Comparison of ENCODE assay signal across 9 cellular contexts in genomic region chr10:80504897-80505465, GRCh38. TPM values are rescaled to one million over a fixed set of nuclear protein-coding genes. Genes with fewer than 3 reads are reported as not detected.
DNase-seq lines count a peak whose midpoint lies in the region; ATAC-seq and TF ChIP-seq lines count a peak whose summit lies in the region.
"Had no signal": no experiment of that assay in that cellular context is flagged by ENCODE, and none has a peak within 500 bp of the region (broad histone marks: within the 10 kb centered on the region; RNA-seq: fewer than 3 reads in every experiment).

No MANE protein-coding gene starts in this region.

- no peaks in the 10 kb centered on the region for H3K27me3 ChIP-seq in HL-60 (ENCODE audit: insufficient read depth, poor library complexity, severe bottlenecking)
- no peaks in the 10 kb centered on the region for H3K27me3 ChIP-seq in adipocyte (replicated peaks; ENCODE audit: control insufficient read depth, insufficient read depth, low read length)
- H3K27me3 ChIP-seq in iPS-20b (ENCODE audit: insufficient read depth, low read length), result no peaks in the 10 kb centered on the region
- no peaks in the 10 kb centered on the region for H3K27me3 ChIP-seq in skeletal muscle tissue (ENCODE audit: control insufficient read depth in 3 of 3, insufficient read depth in 3 of 3, low read length in 3 of 3)

- peak in 1 of 2 experiments; percentile 54 for DNase-seq in HL-60 (ENCODE audit: low read depth in 1 of 2, low spot score in 1 of 2)
- no peak for DNase-seq in adipocyte (ENCODE audit: low read depth)
- DNase-seq in NCI-H2227 treated with DMSO at 0.1 percent for 48 hours (lab: John Stamatoyannopoulos, UW), result no peak
- DNase-seq in SHP77 treated with DMSO at 0.1 percent for 48 hours (lab: John Stamatoyannopoulos, UW), result no peak

- H3K4me3 ChIP-seq in HL-60 (replicated peaks; ENCODE audit: insufficient read depth, low read length), result no peak overlapping the region
- H3K4me3 ChIP-seq in adipocyte (ENCODE audit: low read length), result no peak overlapping the region
- no peak overlapping the region for H3K4me3 ChIP-seq in iPS-20b (ENCODE audit: low read length)
- no peak overlapping the region for H3K4me3 ChIP-seq in skeletal muscle tissue (ENCODE audit: low read length in 3 of 3)
- H3K4me3 ChIP-seq: thoracic aorta had no signal

- peak overlapping the region; percentile 61 for H3K27ac ChIP-seq in HL-60 (replicated peaks)
- no peak overlapping the region for H3K27ac ChIP-seq in iPS-20b (ENCODE audit: low read length)
- H3K27ac ChIP-seq in skeletal muscle tissue (ENCODE audit: low read depth, low read length), result peak overlapping the region; percentile 28

- H3K9ac ChIP-seq in adipocyte (ENCODE audit: low read length) (peak overlapping the region; percentile 77), iPS-20b (ENCODE audit: low read depth, low read length) (0 out of 2 replicates have a peak overlapping the region, but pooled peaks have one; percentile 22), skeletal muscle tissue (ENCODE audit: low read depth in 1 of 3, low read length in 3 of 3) (peak overlapping the region; percentile 2 to 27 (median 25))

- ATAC-seq in GM18519 (IDR thresholded peaks at IDR 0.05; ENCODE audit: low FRiP score, unreplicated experiment) (no peak), HG02610 (IDR thresholded peaks at IDR 0.05; ENCODE audit: unreplicated experiment) (no peak)

- no peak for TF ChIP-seq CTCF in HL-60 (IDR thresholded peaks at IDR 0.05; ENCODE audit: insufficient read depth, low read length)

- H3K4me1 ChIP-seq in adipocyte (ENCODE audit: control insufficient read depth, insufficient read depth, low read length), result peaks cover 96% of the 10 kb centered on the region
- H3K4me1 ChIP-seq in iPS-20b (ENCODE audit: insufficient read depth, low read length), result peaks cover 22% of the 10 kb centered on the region
- H3K4me1 ChIP-seq in skeletal muscle tissue (ENCODE audit: control insufficient read depth in 3 of 3, insufficient read depth in 3 of 3, low read length in 3 of 3), result peaks cover 59 to 73% (median 69%) of the 10 kb centered on the region in 3 donors

- H3K36me3 ChIP-seq in adipocyte (ENCODE audit: control insufficient read depth, insufficient read depth, low read length, severe bottlenecking) (peaks cover 29% of the 10 kb centered on the region), iPS-20b (ENCODE audit: insufficient read depth, low read depth, low read length) (peaks cover 13% of the 10 kb centered on the region; the same call in 1 of the 2 replicates), skeletal muscle tissue (ENCODE audit: control insufficient read depth in 3 of 3, insufficient read depth in 3 of 3, low read length in 3 of 3) (peaks cover 7 to 14% (median 10%) of the 10 kb centered on the region in 3 donors)

- no peaks in the 10 kb centered on the region for H3K9me3 ChIP-seq in adipocyte (ENCODE audit: control insufficient read depth, low read length)
- H3K9me3 ChIP-seq in iPS-20b (ENCODE audit: insufficient read depth, low read depth, low read length), result no peaks in the 10 kb centered on the region
- H3K9me3 ChIP-seq in skeletal muscle tissue (ENCODE audit: control insufficient read depth in 3 of 3, low read length in 3 of 3), result no peaks in the 10 kb centered on the region
- H3K9me3 ChIP-seq: thoracic aorta had no signal

RNA-seq across cellular contexts. Expression of gene SH2D4B, which starts 32.7 kb away (rescaled TPM):
- under 0.01 TPM for total RNA-seq in skeletal muscle tissue

RNA-seq across cellular contexts. Expression of gene TSPAN14, which starts 50.9 kb away (rescaled TPM):
- total RNA-seq in skeletal muscle tissue, result 6.3 TPM

Comparison
In these comparisons a context has a peak if more than half of its experiments do, and no peak if none do; other contexts are left out.
1. H3K9ac ChIP-seq: peak in every context shown above with its lines; median percentile 77 in adipocyte; 25 in skeletal muscle tissue; 22 in iPS-20b.